In the genomic region with DNA sequence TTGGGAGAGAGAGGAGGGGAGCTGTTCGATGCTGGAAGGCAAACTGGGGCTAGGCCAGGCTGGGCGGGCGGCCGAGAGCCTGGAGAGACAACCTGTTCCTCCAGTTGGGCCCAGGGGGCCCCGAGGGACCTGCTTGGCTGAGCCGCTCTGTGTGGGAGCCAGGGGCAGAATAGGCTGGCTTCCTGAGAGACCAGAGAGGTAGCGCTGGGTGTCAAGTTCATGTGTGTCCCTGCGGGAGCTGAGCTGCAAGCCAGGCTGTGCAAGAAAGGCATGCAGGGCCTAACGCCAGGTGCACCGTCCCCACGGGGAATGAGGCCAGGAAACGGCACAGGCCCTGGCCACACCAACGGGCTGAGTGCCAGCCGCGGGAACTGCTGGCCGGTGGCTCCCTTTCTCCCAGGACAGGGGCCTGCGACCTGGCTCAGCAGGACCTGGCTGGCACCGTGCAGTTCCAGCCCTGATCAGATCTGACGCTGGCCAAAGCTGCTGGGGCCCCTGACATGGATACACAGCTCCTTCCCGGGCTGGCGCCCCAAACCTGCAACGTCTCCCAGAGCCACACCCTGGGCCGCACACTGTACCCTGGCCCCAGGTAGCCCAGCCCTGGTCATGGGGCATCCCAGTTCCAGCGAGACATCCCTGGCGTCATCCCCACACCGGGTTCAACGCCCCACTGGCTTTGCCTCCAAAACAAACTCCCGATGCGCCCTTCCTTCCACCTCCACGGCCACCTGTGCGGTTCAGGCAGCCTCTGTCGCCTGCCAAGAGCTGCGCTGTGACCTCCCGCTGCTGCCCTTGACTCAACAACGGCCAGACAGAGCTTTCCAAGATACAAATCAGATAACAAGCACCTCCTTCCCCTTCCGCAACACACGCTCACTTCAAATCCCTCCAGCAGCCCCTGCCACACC, we compare ENCODE assay signal across 1 cellular context.
TF ChIP-seq lines count a peak whose summit lies in the region.

No MANE protein-coding gene starts in this region.

TF ChIP-seq in GM23338, 12 proteins besides CTCF, POLR2A, EP300 and RAD21 (continued from another document):
- TF ChIP-seq, protein P1, sequence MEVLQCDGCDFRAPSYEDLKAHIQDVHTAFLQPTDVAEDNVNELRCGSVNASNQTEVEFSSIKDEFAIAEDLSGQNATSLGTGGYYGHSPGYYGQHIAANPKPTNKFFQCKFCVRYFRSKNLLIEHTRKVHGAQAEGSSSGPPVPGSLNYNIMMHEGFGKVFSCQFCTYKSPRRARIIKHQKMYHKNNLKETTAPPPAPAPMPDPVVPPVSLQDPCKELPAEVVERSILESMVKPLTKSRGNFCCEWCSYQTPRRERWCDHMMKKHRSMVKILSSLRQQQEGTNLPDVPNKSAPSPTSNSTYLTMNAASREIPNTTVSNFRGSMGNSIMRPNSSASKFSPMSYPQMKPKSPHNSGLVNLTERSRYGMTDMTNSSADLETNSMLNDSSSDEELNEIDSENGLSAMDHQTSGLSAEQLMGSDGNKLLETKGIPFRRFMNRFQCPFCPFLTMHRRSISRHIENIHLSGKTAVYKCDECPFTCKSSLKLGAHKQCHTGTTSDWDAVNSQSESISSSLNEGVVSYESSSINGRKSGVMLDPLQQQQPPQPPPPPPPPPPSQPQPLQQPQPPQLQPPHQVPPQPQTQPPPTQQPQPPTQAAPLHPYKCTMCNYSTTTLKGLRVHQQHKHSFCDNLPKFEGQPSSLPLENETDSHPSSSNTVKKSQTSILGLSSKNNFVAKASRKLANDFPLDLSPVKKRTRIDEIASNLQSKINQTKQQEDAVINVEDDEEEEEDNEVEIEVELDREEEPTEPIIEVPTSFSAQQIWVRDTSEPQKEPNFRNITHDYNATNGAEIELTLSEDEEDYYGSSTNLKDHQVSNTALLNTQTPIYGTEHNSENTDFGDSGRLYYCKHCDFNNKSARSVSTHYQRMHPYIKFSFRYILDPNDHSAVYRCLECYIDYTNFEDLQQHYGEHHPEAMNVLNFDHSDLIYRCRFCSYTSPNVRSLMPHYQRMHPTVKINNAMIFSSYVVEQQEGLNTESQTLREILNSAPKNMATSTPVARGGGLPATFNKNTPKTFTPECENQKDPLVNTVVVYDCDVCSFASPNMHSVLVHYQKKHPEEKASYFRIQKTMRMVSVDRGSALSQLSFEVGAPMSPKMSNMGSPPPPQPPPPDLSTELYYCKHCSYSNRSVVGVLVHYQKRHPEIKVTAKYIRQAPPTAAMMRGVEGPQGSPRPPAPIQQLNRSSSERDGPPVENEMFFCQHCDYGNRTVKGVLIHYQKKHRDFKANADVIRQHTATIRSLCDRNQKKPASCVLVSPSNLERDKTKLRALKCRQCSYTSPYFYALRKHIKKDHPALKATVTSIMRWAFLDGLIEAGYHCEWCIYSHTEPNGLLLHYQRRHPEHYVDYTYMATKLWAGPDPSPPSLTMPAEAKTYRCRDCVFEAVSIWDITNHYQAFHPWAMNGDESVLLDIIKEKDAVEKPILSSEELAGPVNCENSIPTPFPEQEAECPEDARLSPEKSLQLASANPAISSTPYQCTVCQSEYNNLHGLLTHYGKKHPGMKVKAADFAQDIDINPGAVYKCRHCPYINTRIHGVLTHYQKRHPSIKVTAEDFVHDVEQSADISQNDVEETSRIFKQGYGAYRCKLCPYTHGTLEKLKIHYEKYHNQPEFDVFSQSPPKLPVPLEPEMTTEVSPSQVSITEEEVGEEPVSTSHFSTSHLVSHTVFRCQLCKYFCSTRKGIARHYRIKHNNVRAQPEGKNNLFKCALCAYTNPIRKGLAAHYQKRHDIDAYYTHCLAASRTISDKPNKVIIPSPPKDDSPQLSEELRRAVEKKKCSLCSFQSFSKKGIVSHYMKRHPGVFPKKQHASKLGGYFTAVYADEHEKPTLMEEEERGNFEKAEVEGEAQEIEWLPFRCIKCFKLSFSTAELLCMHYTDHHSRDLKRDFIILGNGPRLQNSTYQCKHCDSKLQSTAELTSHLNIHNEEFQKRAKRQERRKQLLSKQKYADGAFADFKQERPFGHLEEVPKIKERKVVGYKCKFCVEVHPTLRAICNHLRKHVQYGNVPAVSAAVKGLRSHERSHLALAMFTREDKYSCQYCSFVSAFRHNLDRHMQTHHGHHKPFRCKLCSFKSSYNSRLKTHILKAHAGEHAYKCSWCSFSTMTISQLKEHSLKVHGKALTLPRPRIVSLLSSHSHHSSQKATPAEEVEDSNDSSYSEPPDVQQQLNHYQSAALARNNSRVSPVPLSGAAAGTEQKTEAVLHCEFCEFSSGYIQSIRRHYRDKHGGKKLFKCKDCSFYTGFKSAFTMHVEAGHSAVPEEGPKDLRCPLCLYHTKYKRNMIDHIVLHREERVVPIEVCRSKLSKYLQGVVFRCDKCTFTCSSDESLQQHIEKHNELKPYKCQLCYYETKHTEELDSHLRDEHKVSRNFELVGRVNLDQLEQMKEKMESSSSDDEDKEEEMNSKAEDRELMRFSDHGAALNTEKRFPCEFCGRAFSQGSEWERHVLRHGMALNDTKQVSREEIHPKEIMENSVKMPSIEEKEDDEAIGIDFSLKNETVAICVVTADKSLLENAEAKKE (CRISPR knock-in tag; IDR thresholded peaks at IDR 0.05): no peak
- TF ChIP-seq ZNF331 (CRISPR knock-in tag; IDR thresholded peaks at IDR 0.05; ENCODE audit: low read depth) (no peak), EZH2 (IDR thresholded peaks at IDR 0.05; ENCODE audit: low read depth, unreplicated experiment) (no peak), CREB1 (CRISPR knock-in tag; IDR thresholded peaks at IDR 0.05; ENCODE audit: low read depth) (no peak), POLR2AphosphoS5 (IDR thresholded peaks at IDR 0.05; ENCODE audit: low read depth) (no peak), ZNF114 (CRISPR knock-in tag; IDR thresholded peaks at IDR 0.05) (no peak)
